In genomic region chr13:80339578-80339840, GRCh38 we compare ENCODE assay signal across 1 cellular context.
TF ChIP-seq lines count a peak whose summit lies in the region.

No MANE protein-coding gene starts in this region.

TF ChIP-seq in GM23338, 12 proteins besides CTCF, POLR2A, EP300 and RAD21 (continued from another document):
- TF ChIP-seq, protein P1, sequence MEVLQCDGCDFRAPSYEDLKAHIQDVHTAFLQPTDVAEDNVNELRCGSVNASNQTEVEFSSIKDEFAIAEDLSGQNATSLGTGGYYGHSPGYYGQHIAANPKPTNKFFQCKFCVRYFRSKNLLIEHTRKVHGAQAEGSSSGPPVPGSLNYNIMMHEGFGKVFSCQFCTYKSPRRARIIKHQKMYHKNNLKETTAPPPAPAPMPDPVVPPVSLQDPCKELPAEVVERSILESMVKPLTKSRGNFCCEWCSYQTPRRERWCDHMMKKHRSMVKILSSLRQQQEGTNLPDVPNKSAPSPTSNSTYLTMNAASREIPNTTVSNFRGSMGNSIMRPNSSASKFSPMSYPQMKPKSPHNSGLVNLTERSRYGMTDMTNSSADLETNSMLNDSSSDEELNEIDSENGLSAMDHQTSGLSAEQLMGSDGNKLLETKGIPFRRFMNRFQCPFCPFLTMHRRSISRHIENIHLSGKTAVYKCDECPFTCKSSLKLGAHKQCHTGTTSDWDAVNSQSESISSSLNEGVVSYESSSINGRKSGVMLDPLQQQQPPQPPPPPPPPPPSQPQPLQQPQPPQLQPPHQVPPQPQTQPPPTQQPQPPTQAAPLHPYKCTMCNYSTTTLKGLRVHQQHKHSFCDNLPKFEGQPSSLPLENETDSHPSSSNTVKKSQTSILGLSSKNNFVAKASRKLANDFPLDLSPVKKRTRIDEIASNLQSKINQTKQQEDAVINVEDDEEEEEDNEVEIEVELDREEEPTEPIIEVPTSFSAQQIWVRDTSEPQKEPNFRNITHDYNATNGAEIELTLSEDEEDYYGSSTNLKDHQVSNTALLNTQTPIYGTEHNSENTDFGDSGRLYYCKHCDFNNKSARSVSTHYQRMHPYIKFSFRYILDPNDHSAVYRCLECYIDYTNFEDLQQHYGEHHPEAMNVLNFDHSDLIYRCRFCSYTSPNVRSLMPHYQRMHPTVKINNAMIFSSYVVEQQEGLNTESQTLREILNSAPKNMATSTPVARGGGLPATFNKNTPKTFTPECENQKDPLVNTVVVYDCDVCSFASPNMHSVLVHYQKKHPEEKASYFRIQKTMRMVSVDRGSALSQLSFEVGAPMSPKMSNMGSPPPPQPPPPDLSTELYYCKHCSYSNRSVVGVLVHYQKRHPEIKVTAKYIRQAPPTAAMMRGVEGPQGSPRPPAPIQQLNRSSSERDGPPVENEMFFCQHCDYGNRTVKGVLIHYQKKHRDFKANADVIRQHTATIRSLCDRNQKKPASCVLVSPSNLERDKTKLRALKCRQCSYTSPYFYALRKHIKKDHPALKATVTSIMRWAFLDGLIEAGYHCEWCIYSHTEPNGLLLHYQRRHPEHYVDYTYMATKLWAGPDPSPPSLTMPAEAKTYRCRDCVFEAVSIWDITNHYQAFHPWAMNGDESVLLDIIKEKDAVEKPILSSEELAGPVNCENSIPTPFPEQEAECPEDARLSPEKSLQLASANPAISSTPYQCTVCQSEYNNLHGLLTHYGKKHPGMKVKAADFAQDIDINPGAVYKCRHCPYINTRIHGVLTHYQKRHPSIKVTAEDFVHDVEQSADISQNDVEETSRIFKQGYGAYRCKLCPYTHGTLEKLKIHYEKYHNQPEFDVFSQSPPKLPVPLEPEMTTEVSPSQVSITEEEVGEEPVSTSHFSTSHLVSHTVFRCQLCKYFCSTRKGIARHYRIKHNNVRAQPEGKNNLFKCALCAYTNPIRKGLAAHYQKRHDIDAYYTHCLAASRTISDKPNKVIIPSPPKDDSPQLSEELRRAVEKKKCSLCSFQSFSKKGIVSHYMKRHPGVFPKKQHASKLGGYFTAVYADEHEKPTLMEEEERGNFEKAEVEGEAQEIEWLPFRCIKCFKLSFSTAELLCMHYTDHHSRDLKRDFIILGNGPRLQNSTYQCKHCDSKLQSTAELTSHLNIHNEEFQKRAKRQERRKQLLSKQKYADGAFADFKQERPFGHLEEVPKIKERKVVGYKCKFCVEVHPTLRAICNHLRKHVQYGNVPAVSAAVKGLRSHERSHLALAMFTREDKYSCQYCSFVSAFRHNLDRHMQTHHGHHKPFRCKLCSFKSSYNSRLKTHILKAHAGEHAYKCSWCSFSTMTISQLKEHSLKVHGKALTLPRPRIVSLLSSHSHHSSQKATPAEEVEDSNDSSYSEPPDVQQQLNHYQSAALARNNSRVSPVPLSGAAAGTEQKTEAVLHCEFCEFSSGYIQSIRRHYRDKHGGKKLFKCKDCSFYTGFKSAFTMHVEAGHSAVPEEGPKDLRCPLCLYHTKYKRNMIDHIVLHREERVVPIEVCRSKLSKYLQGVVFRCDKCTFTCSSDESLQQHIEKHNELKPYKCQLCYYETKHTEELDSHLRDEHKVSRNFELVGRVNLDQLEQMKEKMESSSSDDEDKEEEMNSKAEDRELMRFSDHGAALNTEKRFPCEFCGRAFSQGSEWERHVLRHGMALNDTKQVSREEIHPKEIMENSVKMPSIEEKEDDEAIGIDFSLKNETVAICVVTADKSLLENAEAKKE (CRISPR knock-in tag; IDR thresholded peaks at IDR 0.05) = no peak
- TF ChIP-seq ETS1 (IDR thresholded peaks at IDR 0.05) (no peak), NANOG (IDR thresholded peaks at IDR 0.05; ENCODE audit: borderline replicate concordance) (no peak), CREB1 (CRISPR knock-in tag; IDR thresholded peaks at IDR 0.05; ENCODE audit: low read depth) (no peak), ZNF114 (CRISPR knock-in tag; IDR thresholded peaks at IDR 0.05) (no peak), JUNB (IDR thresholded peaks at IDR 0.05; ENCODE audit: unreplicated experiment) (no peak)
